In genomic region chr10:102704915-102705314, GRCh38 we compare ENCODE assay signal across 16 cellular contexts. TPM values are rescaled to one million over a fixed set of nuclear protein-coding genes. Genes with fewer than 3 reads are reported as not detected.
A peak's percentile ranks its signal among the peaks of the same experiment; 100 is the strongest.
DNase-seq lines count a peak whose midpoint lies in the region; ATAC-seq and TF ChIP-seq lines count a peak whose summit lies in the region.
"Had no signal": no experiment of that assay in that cellular context is flagged by ENCODE, and none has a peak within 500 bp of the region (broad histone marks: within the 10 kb centered on the region; RNA-seq: fewer than 3 reads in every experiment).

No MANE protein-coding gene starts in this region.

- H3K27me3 ChIP-seq in PC-3 (ENCODE audit: low read length) (no peaks in the 10 kb centered on the region), psoas muscle (ENCODE audit: insufficient read depth in 3 of 3, low read length in 2 of 3) (no peaks in the 10 kb centered on the region)
- H3K27me3 ChIP-seq: dorsolateral prefrontal cortex had no signal

- no peaks in the 10 kb centered on the region for H4K20me1 ChIP-seq in PC-3 (ENCODE audit: low read length)

- TF ChIP-seq CTCF in PC-3 (conservative IDR thresholded peaks at IDR 0.05; ENCODE audit: low read depth, low read length): no peak
- TF ChIP-seq CTCF in psoas muscle (IDR thresholded peaks at IDR 0.05): no peak

- peaks cover 10% of the 10 kb centered on the region for H3K36me3 Mint-ChIP-seq in activated T-helper 1 cell treated with anti-CD3 and anti-CD28 coated beads, Interleukin-12 subunit alpha, Interleukin-12 subunit beta, Interleukin-2, Interleukin-4 antibody, amounts not matched to agents 30 ng/mL and 10 ng/mL and 1 ng/mL, durations not matched to agents 14 hours and 24 hours and 36 hours (ENCODE audit: low read depth)

- H3K27ac ChIP-seq in PC-3 (ENCODE audit: low read length) (no peak overlapping the region), psoas muscle (no peak overlapping the region)
- H3K27ac ChIP-seq: dorsolateral prefrontal cortex had no signal

- no peak for DNase-seq in stimulated activated naive CD8-positive, alpha-beta T cell treated with anti-CD3 and anti-CD28 coated beads, Interleukin-15, Interleukin-2, amounts not matched to agents 100 U/mL and 50 U/mL, for 24 hours
- DNase-seq in stimulated activated naive CD8-positive, alpha-beta T cell treated with anti-CD3 and anti-CD28 coated beads, Interleukin-15, amount 100 ng/mL, for 72 hours: no peak
- DNase-seq in activated T-helper 1 cell treated with anti-CD3 and anti-CD28 coated beads, Interleukin-12 subunit alpha, Interleukin-12 subunit beta, Interleukin-2, Interleukin-4 antibody, amounts not matched to agents 30 ng/mL and 10 ng/mL and 1 ng/mL, durations not matched to agents 14 hours and 24 hours and 36 hours (ENCODE audit: low spot score): no peak
- DNase-seq in glomerular visceral epithelial cell (ENCODE audit: extremely low spot score) (peak; percentile 90), PC-3 (no peak), psoas muscle (no peak), NCI-H82 treated with DMSO at 0.1 percent for 48 hours (lab: John Stamatoyannopoulos, UW; ENCODE audit: unreplicated experiment) (no peak), NCI-H1930 (lab: John Stamatoyannopoulos, UW) (no peak)
- DNase-seq: activated CD8-positive, alpha-beta memory T cell treated with anti-CD3 and anti-CD28 coated beads, Interleukin-2, amount 50 U/mL, for 4 hours; dorsolateral prefrontal cortex; KBM-7; NCI-H146; NCI-H510A; stimulated activated naive CD4-positive, alpha-beta T cell treated with Interleukin-2 at 50 U/mL for 16 hours had no signal

- no peaks in the 10 kb centered on the region; the same call in 1 of the 2 replicates for H3K4me1 ChIP-seq in PC-3 (ENCODE audit: insufficient read depth, low read length)
- H3K4me1 ChIP-seq in psoas muscle: no peaks in the 10 kb centered on the region

- CTCF ChIA-PET in PC-3 (lab: Charles Lee): no interaction called here

- peaks cover 26% of the 10 kb centered on the region for H3K4me1 Mint-ChIP-seq in stimulated activated naive CD8-positive, alpha-beta T cell treated with anti-CD3 and anti-CD28 coated beads, Interleukin-15, amount 100 ng/mL, for 72 hours
- peaks cover 19% of the 10 kb centered on the region for H3K4me1 Mint-ChIP-seq in activated T-helper 1 cell treated with anti-CD3 and anti-CD28 coated beads, Interleukin-12 subunit alpha, Interleukin-12 subunit beta, Interleukin-2, Interleukin-4 antibody, amounts not matched to agents 30 ng/mL and 10 ng/mL and 1 ng/mL, durations not matched to agents 14 hours and 24 hours and 36 hours (ENCODE audit: low read depth)

- no peaks in the 10 kb centered on the region for H3K9me3 ChIP-seq in PC-3 (ENCODE audit: low read length)
- H3K9me3 ChIP-seq in psoas muscle: no peaks in the 10 kb centered on the region

- intact Hi-C loops in activated T-helper 1 cell treated with anti-CD3 and anti-CD28 coated beads, Interleukin-12 subunit alpha, Interleukin-12 subunit beta, Interleukin-2, Interleukin-4 antibody, amounts not matched to agents 30 ng/mL and 10 ng/mL and 1 ng/mL, durations not matched to agents 14 hours and 24 hours and 36 hours (cut with micrococcal nuclease): loop anchor here (1.0 kb wide), 1 partner anchor 8 kb away; no protein-coding TSS in a partner anchor
- intact Hi-C loops in PC-3 (cut with micrococcal nuclease) (no loop called here), psoas muscle (cut with DNase I) (no loop called here)

- H3K4me3 ChIP-seq in PC-3 (ENCODE audit: low read length) (no peak overlapping the region), psoas muscle (no peak overlapping the region)
- H3K4me3 ChIP-seq: dorsolateral prefrontal cortex, lung had no signal

- peak overlapping the region in 1 of 2 donors; percentile 21 for H3K27ac Mint-ChIP-seq in stimulated activated naive CD8-positive, alpha-beta T cell treated with anti-CD3 and anti-CD28 coated beads, Interleukin-15, amount 100 ng/mL, for 72 hours
- H3K27ac Mint-ChIP-seq in activated T-helper 1 cell treated with anti-CD3 and anti-CD28 coated beads, Interleukin-12 subunit alpha, Interleukin-12 subunit beta, Interleukin-2, Interleukin-4 antibody, amounts not matched to agents 30 ng/mL and 10 ng/mL and 1 ng/mL, durations not matched to agents 14 hours and 24 hours and 36 hours: peak overlapping the region; percentile 70

- ATAC-seq in stimulated activated naive CD8-positive, alpha-beta T cell treated with anti-CD3 and anti-CD28 coated beads, Interleukin-15, Interleukin-2, amounts not matched to agents 100 U/mL and 50 U/mL, for 24 hours: peak; percentile 81
- no peak for ATAC-seq in stimulated activated naive CD8-positive, alpha-beta T cell treated with anti-CD3 and anti-CD28 coated beads, Interleukin-15, amount 100 ng/mL, for 72 hours
- ATAC-seq in PC-3 (no peak), psoas muscle (no peak)
- ATAC-seq: sciatic nerve had no signal

- H3K9ac ChIP-seq in PC-3 (ENCODE audit: low read length): no peak overlapping the region

- no peaks in the 10 kb centered on the region for H3F3A ChIP-seq in PC-3 (ENCODE audit: low read length, unreplicated experiment)

- no peaks in the 10 kb centered on the region for H3K9me2 ChIP-seq in PC-3 (replicated peaks; ENCODE audit: low read length)

- 84 to 90% (median 87%) methylated on average over 6 of the region's 6 CpGs for WGBS in psoas muscle, 3 donors

- H3K4me2 ChIP-seq in PC-3 (ENCODE audit: low read length): no peak overlapping the region

- H3K36me3 ChIP-seq in PC-3 (ENCODE audit: low read depth, low read length) (no peaks in the 10 kb centered on the region), psoas muscle (ENCODE audit: insufficient read depth in 1 of 2, low read depth in 1 of 2) (peaks cover 0 to 7% of the 10 kb centered on the region in 2 donors)

- H3K27me3 Mint-ChIP-seq in stimulated activated naive CD8-positive, alpha-beta T cell treated with anti-CD3 and anti-CD28 coated beads, Interleukin-15, amount 100 ng/mL, for 72 hours: no peaks in the 10 kb centered on the region
- H3K27me3 Mint-ChIP-seq in activated T-helper 1 cell treated with anti-CD3 and anti-CD28 coated beads, Interleukin-12 subunit alpha, Interleukin-12 subunit beta, Interleukin-2, Interleukin-4 antibody, amounts not matched to agents 30 ng/mL and 10 ng/mL and 1 ng/mL, durations not matched to agents 14 hours and 24 hours and 36 hours (ENCODE audit: insufficient read depth): no peaks in the 10 kb centered on the region

- H2AFZ ChIP-seq in PC-3 (ENCODE audit: low read length): no peak overlapping the region

- no peaks in the 10 kb centered on the region for H3K79me2 ChIP-seq in PC-3 (ENCODE audit: low read length)

- POLR2A ChIA-PET in PC-3 (lab: Charles Lee; ENCODE audit: unreplicated experiment): no interaction called here

- H3K4me3 Mint-ChIP-seq in stimulated activated naive CD8-positive, alpha-beta T cell treated with anti-CD3 and anti-CD28 coated beads, Interleukin-15, amount 100 ng/mL, for 72 hours: no peak overlapping the region
- peak overlapping the region; percentile 5 for H3K4me3 Mint-ChIP-seq in activated T-helper 1 cell treated with anti-CD3 and anti-CD28 coated beads, Interleukin-12 subunit alpha, Interleukin-12 subunit beta, Interleukin-2, Interleukin-4 antibody, amounts not matched to agents 30 ng/mL and 10 ng/mL and 1 ng/mL, durations not matched to agents 14 hours and 24 hours and 36 hours

- no peaks in the 10 kb centered on the region for H3K9me3 Mint-ChIP-seq in stimulated activated naive CD8-positive, alpha-beta T cell treated with anti-CD3 and anti-CD28 coated beads, Interleukin-15, amount 100 ng/mL, for 72 hours
- H3K9me3 Mint-ChIP-seq in activated T-helper 1 cell treated with anti-CD3 and anti-CD28 coated beads, Interleukin-12 subunit alpha, Interleukin-12 subunit beta, Interleukin-2, Interleukin-4 antibody, amounts not matched to agents 30 ng/mL and 10 ng/mL and 1 ng/mL, durations not matched to agents 14 hours and 24 hours and 36 hours: no peaks in the 10 kb centered on the region

- no TSS peak for BruUV-seq in PC-3 (replicated peaks; lab: Mats Ljungman, UMichigan)

RNA-seq across cellular contexts. Expression of gene ARL3, which starts 9.3 kb away (rescaled TPM):
- 6.6 and 6.8 TPM in 2 replicates for total RNA-seq in activated T-helper 1 cell treated with anti-CD3 and anti-CD28 coated beads, Interleukin-12 subunit alpha, Interleukin-12 subunit beta, Interleukin-2, Interleukin-4 antibody, amounts not matched to agents 30 ng/mL and 10 ng/mL and 1 ng/mL, durations not matched to agents 14 hours and 24 hours and 36 hours
- total RNA-seq in PC-3 (2014; rRNA removed): 2.5 and 2.8 TPM in 2 replicates
- 1 to 10 TPM; 2.8 to 5.3 (median 3.3) TPM for total RNA-seq in psoas muscle
- 1 to 10 TPM; 3.4 to 6.5 (median 4.9) TPM for polyA plus RNA-seq in psoas muscle

RNA-seq across cellular contexts. Expression of gene SFXN2, which starts 9.5 kb away (rescaled TPM):
- total RNA-seq in activated T-helper 1 cell treated with anti-CD3 and anti-CD28 coated beads, Interleukin-12 subunit alpha, Interleukin-12 subunit beta, Interleukin-2, Interleukin-4 antibody, amounts not matched to agents 30 ng/mL and 10 ng/mL and 1 ng/mL, durations not matched to agents 14 hours and 24 hours and 36 hours: 39.5 and 44.0 TPM in 2 replicates
- total RNA-seq in PC-3 (2014; rRNA removed): 7.5 and 10.3 TPM in 2 replicates
- total RNA-seq in psoas muscle: 1 to 10 TPM; 1.2 to 3.2 (median 2.0) TPM
- polyA plus RNA-seq in psoas muscle: 1 to 10 TPM in 2 of 3 donors, under 1 TPM in 1; 0.45 to 1.7 (median 1.5) TPM

RNA-seq across cellular contexts. Expression of gene WBP1L, which starts 38.8 kb away (rescaled TPM):
- total RNA-seq in activated T-helper 1 cell treated with anti-CD3 and anti-CD28 coated beads, Interleukin-12 subunit alpha, Interleukin-12 subunit beta, Interleukin-2, Interleukin-4 antibody, amounts not matched to agents 30 ng/mL and 10 ng/mL and 1 ng/mL, durations not matched to agents 14 hours and 24 hours and 36 hours: 19.4 and 20.0 TPM in 2 replicates
- total RNA-seq in PC-3 (2014; rRNA removed) (23.8 and 24.6 TPM in 2 replicates), psoas muscle (10 to 100 TPM; 47.2 to 77.2 (median 54.5) TPM)
- polyA plus RNA-seq in psoas muscle: 10 to 100 TPM; 26.4 to 56.4 (median 54.1) TPM
